ENCODE assay signal across 9 cellular contexts in the genomic region with DNA sequence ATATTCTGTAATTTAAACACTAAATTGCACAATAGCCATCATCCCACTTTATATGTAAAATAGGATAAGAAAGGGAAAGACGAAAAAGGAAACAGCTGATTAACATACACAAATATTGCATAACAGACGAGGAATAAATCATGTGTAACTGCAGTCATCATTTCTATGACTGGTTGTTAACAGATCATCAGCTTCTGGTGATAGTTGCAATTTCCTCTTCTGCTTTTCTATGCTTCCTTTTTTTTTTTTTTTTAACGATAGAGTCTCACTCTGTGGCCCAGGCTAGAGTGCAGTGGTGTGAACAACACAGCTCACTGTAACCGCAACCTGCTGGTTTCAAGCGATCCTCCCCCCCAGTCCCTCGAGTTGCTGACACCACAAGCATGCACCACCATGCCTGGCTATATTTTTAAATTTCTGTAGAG. TPM values are rescaled to one million over a fixed set of nuclear protein-coding genes. Genes with fewer than 3 reads are reported as not detected.
DNase-seq lines count a peak whose midpoint lies in the region; ATAC-seq and TF ChIP-seq lines count a peak whose summit lies in the region.
"Had no signal": no experiment of that assay in that cellular context is flagged by ENCODE, and none has a peak within 500 bp of the region (broad histone marks: within the 10 kb centered on the region; RNA-seq: fewer than 3 reads in every experiment).

No MANE protein-coding gene starts in this region.

- no peaks in the 10 kb centered on the region for H3K9me3 ChIP-seq in OCI-LY7 (ENCODE audit: low read length)
- no peaks in the 10 kb centered on the region for H3K9me3 ChIP-seq in stomach

- H3K9me3 Mint-ChIP-seq in activated T-cell treated with anti-CD3 and anti-CD28 coated beads, Interleukin-2, amount 50 U/mL, for 24 hours = no peaks in the 10 kb centered on the region
- H3K9me3 Mint-ChIP-seq in naive B cell = peaks cover 0 to 15% (median 0%) of the 10 kb centered on the region in 7 donors

- H4K20me1 ChIP-seq in OCI-LY7 (ENCODE audit: insufficient read depth, low read length) = no peaks in the 10 kb centered on the region

- H3K36me3 ChIP-seq in OCI-LY7 (ENCODE audit: insufficient read depth, low read length) (no peaks in the 10 kb centered on the region), stomach (no peaks in the 10 kb centered on the region)

- H3K27me3 ChIP-seq in stomach = no peaks in the 10 kb centered on the region

- TF ChIP-seq CTCF in OCI-LY7 (conservative IDR thresholded peaks at IDR 0.05; ENCODE audit: low read length) = no peak
- TF ChIP-seq CTCF in stomach (IDR thresholded peaks at IDR 0.05) = no peak

- ATAC-seq in HG03039 (IDR thresholded peaks at IDR 0.05; ENCODE audit: unreplicated experiment) (peak; percentile 72), naive B cell (ENCODE audit: low read depth in 2 of 2) (peak; percentile 94 to 95)

- peak; percentile 16 for DNase-seq in activated T-cell treated with anti-CD3 and anti-CD28 coated beads, Interleukin-2, amount 50 U/mL, for 1 hour
- no peak for DNase-seq in activated T-cell treated with anti-CD3 and anti-CD28 coated beads, Interleukin-2, amount 50 U/mL, for 24 hours
- DNase-seq in OCI-LY7 (ENCODE audit: low spot score) (peak; percentile 67), naive B cell (peak; percentile 68), NCI-H1930 (lab: John Stamatoyannopoulos, UW) (no peak), stomach (no peak), DMS 273 treated with DMSO at 0.1 percent for 48 hours (lab: John Stamatoyannopoulos, UW) (no peak)

- H3K4me3 ChIP-seq in OCI-LY7 (ENCODE audit: low read depth, low read length, poor library complexity, severe bottlenecking) = peak overlapping the region; percentile 18
- no peak overlapping the region for H3K4me3 ChIP-seq in stomach

- no peaks in the 10 kb centered on the region for H3K79me2 ChIP-seq in OCI-LY7 (ENCODE audit: insufficient read depth, low read depth, low read length)

- peaks cover 21% of the 10 kb centered on the region for H3K4me1 ChIP-seq in OCI-LY7 (ENCODE audit: insufficient read depth, low read length, poor library complexity, severe bottlenecking)
- peaks cover 0 to 15% (median 0%) of the 10 kb centered on the region in 4 donors for H3K4me1 ChIP-seq in stomach

- TF ChIP-seq EP300 in stomach (IDR thresholded peaks at IDR 0.05) = no peak

- peaks cover 5% of the 10 kb centered on the region for H3K4me1 Mint-ChIP-seq in activated T-cell treated with anti-CD3 and anti-CD28 coated beads, Interleukin-2, amount 50 U/mL, for 24 hours (ENCODE audit: low read depth)
- H3K4me1 Mint-ChIP-seq in naive B cell = peaks cover 5 to 31% (median 14%) of the 10 kb centered on the region in 3 donors

- intact Hi-C loops in OCI-LY7 (cut with micrococcal nuclease; ENCODE audit: unreplicated experiment) = loop anchor here (1.0 kb wide), 1 partner anchor 23 kb away; a partner anchor contains a TSS
- intact Hi-C loops in stomach (cut with DNase I; ENCODE audit: low total_unique reads) = no loop called here

- no peak overlapping the region for H3K4me3 Mint-ChIP-seq in activated T-cell treated with anti-CD3 and anti-CD28 coated beads, Interleukin-2, amount 50 U/mL, for 24 hours
- H3K4me3 Mint-ChIP-seq in naive B cell = peak overlapping the region in 6 of 8 donors; percentile 2 to 61 (median 40)

- H3K27ac ChIP-seq in OCI-LY7 (ENCODE audit: low read depth, low read length, poor library complexity, severe bottlenecking) (peak overlapping the region; percentile 16), stomach (no peak overlapping the region)

- CTCF ChIA-PET in OCI-LY7 (lab: Charles Lee; ENCODE audit: unreplicated experiment) = interaction anchor here (0.6 to 0.8 kb wide), 2 partner anchors 22 to 78 kb away, joined by 3 to 4 read pairs; a partner anchor contains a TSS

- POLR2A ChIA-PET in OCI-LY7 (lab: Charles Lee) = interaction anchor here (0.6 to 2.1 kb wide), 8 partner anchors 9 to 1097 kb away, joined by 3 to 15 read pairs (median 4); a partner anchor contains a TSS

- H3K9me2 ChIP-seq in OCI-LY7 (ENCODE audit: insufficient read depth, low read length) = no peaks in the 10 kb centered on the region

- H3K4me2 ChIP-seq in OCI-LY7 (ENCODE audit: low read length) = peak overlapping the region; percentile 71

- H2AFZ ChIP-seq in OCI-LY7 (ENCODE audit: low read length) = peak overlapping the region; percentile 56; the same call in 1 of the 2 replicates

- TF ChIP-seq POLR2A in stomach (IDR thresholded peaks at IDR 0.05) = no peak

- WGBS in stomach, 5 donors = 58 to 75% (median 66%) methylated on average over 6 of the region's 6 CpGs

- no TSS peak for BruUV-seq in OCI-LY7 (replicated peaks; lab: Mats Ljungman, UMichigan)

- H3K27me3 Mint-ChIP-seq in activated T-cell treated with anti-CD3 and anti-CD28 coated beads, Interleukin-2, amount 50 U/mL, for 24 hours = no peaks in the 10 kb centered on the region
- H3K27me3 Mint-ChIP-seq in naive B cell = peaks cover 30 to 39% (median 38%) of the 10 kb centered on the region in 3 donors

- H3K36me3 Mint-ChIP-seq in activated T-cell treated with anti-CD3 and anti-CD28 coated beads, Interleukin-2, amount 50 U/mL, for 24 hours (ENCODE audit: low read depth) = no peaks in the 10 kb centered on the region
- H3K36me3 Mint-ChIP-seq in naive B cell = peaks cover 0 to 3% of the 10 kb centered on the region in 2 donors

- H3K27ac Mint-ChIP-seq in activated T-cell treated with anti-CD3 and anti-CD28 coated beads, Interleukin-2, amount 50 U/mL, for 24 hours = no peak overlapping the region
- peak overlapping the region; percentile 44 to 91 (median 78) for H3K27ac Mint-ChIP-seq in naive B cell

RNA-seq across cellular contexts. Expression of a gene that starts 22.5 kb away (rescaled TPM):
- 4.0 and 6.2 TPM in 2 replicates for total RNA-seq in OCI-LY7 (2014; rRNA removed; shearing (Covaris generic))
- 14.0 and 14.5 TPM in 2 replicates for total RNA-seq in OCI-LY7 (2022)
- 1 to 10 TPM in 3 of 6 donors, under 1 TPM in 2, not detected in 1; 0.09 to 1.7 (median 1.1) TPM for polyA plus RNA-seq in naive B cell (ENCODE audit: low read depth in 6 of 6)
- 10 to 100 TPM in 1 of 5 donors, 1 to 10 TPM in 3, not detected in 1; 1.3 to 13.4 (median 2.8) TPM for total RNA-seq in stomach
- polyA plus RNA-seq in stomach = 1 to 10 TPM in 1 of 3 donors, under 1 TPM in 2; 0.13 to 2.6 (median 0.75) TPM

RNA-seq across cellular contexts. Expression of a gene that starts 26.4 kb away (rescaled TPM):
- not detected in 2 replicates for total RNA-seq in OCI-LY7 (2014; rRNA removed; shearing (Covaris generic))
- total RNA-seq in OCI-LY7 (2022) (not detected in 2 replicates), stomach (1,000 to 10,000 TPM in 2 of 5 donors, 100 to 1,000 TPM in 1, 1 to 10 TPM in 2; 2.6 to 1,996 (median 393) TPM)
- polyA plus RNA-seq in naive B cell (ENCODE audit: low read depth in 6 of 6) (not detected), stomach (1,000 to 10,000 TPM; 2,029 to 6,952 (median 5,440) TPM)
- total RNA-seq: glomerular endothelial cell had no signal

Comparison
In these comparisons a context has a peak if more than half of its experiments do, and no peak if none do; other contexts are left out.
1. DNase-seq: peak in activated T-cell treated with anti-CD3 and anti-CD28 coated beads, Interleukin-2, amount 50 U/mL, for 1 hour (single experiment), OCI-LY7 (single experiment) and naive B cell (single experiment); none in activated T-cell treated with anti-CD3 and anti-CD28 coated beads, Interleukin-2, amount 50 U/mL, for 24 hours (single experiment), NCI-H1930 (0 of 2), stomach (single experiment) and DMS 273 treated with DMSO at 0.1 percent for 48 hours (single experiment).